8 cellular contexts compared by ENCODE assay signal in genomic region chr11:125384825-125385224, GRCh38.
"Had no signal": no experiment of that assay in that cellular context is flagged by ENCODE, and none has a peak within 500 bp of the region (broad histone marks: within the 10 kb centered on the region; RNA-seq: fewer than 3 reads in every experiment).

No MANE protein-coding gene starts in this region.

- H3K27ac ChIP-seq: GM23248, KMS-11 had no signal

- FAIRE-seq: H54, HTR-8/SVneo had no signal

- DNase-seq: GM23248, GOT3, H9, HCEC 1CT, KBM-7 had no signal

- H3K9ac ChIP-seq: GM23248, KMS-11 had no signal

- H3K4me3 ChIP-seq: GM23248 had no signal

- H2AFZ ChIP-seq: GM23248 had no signal

- H3K4me2 ChIP-seq: KMS-11 had no signal
